In genomic region chr14:96359959-96360358, GRCh38 we compare ENCODE assay signal across 1 cellular context.
TF ChIP-seq lines count a peak whose summit lies in the region.

No MANE protein-coding gene starts in this region.

TF ChIP-seq in SK-N-SH, 30 proteins besides CTCF, POLR2A, EP300 and RAD21:
- no peak for TF ChIP-seq TEAD4 (IDR thresholded peaks at IDR 0.05; ENCODE audit: borderline replicate concordance, insufficient read depth)
- no peak for TF ChIP-seq TCF12 (IDR thresholded peaks at IDR 0.05)
- TF ChIP-seq MXI1 (IDR thresholded peaks at IDR 0.05; ENCODE audit: low read depth, low read length) = no peak
